In genomic region chr12:132117558-132117875, GRCh38 we compare ENCODE assay signal across 1 cellular context.
TF ChIP-seq lines count a peak whose summit lies in the region.

No MANE protein-coding gene starts in this region.

TF ChIP-seq in K562, 482 proteins besides CTCF, POLR2A, EP300 and RAD21 (continues in another document):
- TF ChIP-seq CBX8 (IDR thresholded peaks at IDR 0.05; ENCODE audit: borderline replicate concordance, extremely low read depth, low read depth, low read length, poor library complexity, severe bottlenecking) (no peak), GTF2E2 (tag; IDR thresholded peaks at IDR 0.05) (no peak), SMAD2 (IDR thresholded peaks at IDR 0.05; ENCODE audit: low read depth, low read length) (no peak), ZBTB2 (IDR thresholded peaks at IDR 0.05) (no peak), EHMT2 (IDR thresholded peaks at IDR 0.05) (no peak), MYNN (IDR thresholded peaks at IDR 0.05) (no peak), MYNN (CRISPR knock-in tag; IDR thresholded peaks at IDR 0.05) (no peak), SAP30 (IDR thresholded peaks at IDR 0.05; ENCODE audit: borderline replicate concordance, insufficient read depth, low read depth, low read length, poor library complexity, severe bottlenecking) (no peak), PPARD (CRISPR knock-in tag; IDR thresholded peaks at IDR 0.05) (no peak), SMARCA4 (IDR thresholded peaks at IDR 0.05) (no peak), CHAMP1 (IDR thresholded peaks at IDR 0.05) (no peak), HMG20B (CRISPR knock-in tag; IDR thresholded peaks at IDR 0.05) (no peak), CHD2 (IDR thresholded peaks at IDR 0.05; ENCODE audit: low read depth, low read length) (peak; percentile 17; the same call in 1 of the 2 replicates), ARID2 (IDR thresholded peaks at IDR 0.05) (no peak), ZNF507 (tag; conservative IDR thresholded peaks at IDR 0.05) (no peak), FOS (IDR thresholded peaks at IDR 0.05; ENCODE audit: extremely low read depth, insufficient read length) (peak; percentile 49), HDGF (IDR thresholded peaks at IDR 0.05) (no peak), NCOA4 (IDR thresholded peaks at IDR 0.05; ENCODE audit: partially characterized antibody) (no peak), ILF3 (IDR thresholded peaks at IDR 0.05; ENCODE audit: borderline replicate concordance) (no peak), USF1 (CRISPR knock-in tag; IDR thresholded peaks at IDR 0.05) (no peak), POLR2G (IDR thresholded peaks at IDR 0.05; ENCODE audit: low read depth, low read length) (peak; percentile 26; the same call in 1 of the 2 replicates), C11orf30 (IDR thresholded peaks at IDR 0.05; ENCODE audit: low read depth) (no peak), BRF2 (IDR thresholded peaks at IDR 0.05; ENCODE audit: borderline replicate concordance, insufficient read depth, insufficient read length) (no peak), TRIM24 (IDR thresholded peaks at IDR 0.05) (no peak), ZNF316 (IDR thresholded peaks at IDR 0.05) (no peak), TSC22D4 (tag; IDR thresholded peaks at IDR 0.05) (no peak), MBD2 (IDR thresholded peaks at IDR 0.05; ENCODE audit: borderline replicate concordance, low read depth) (peak; percentile 62; the same call in 1 of the 2 replicates), E2F3 (CRISPR knock-in tag; IDR thresholded peaks at IDR 0.05) (no peak), ZNF586 (CRISPR knock-in tag; conservative IDR thresholded peaks at IDR 0.05) (no peak), ZNF75A (CRISPR knock-in tag; IDR thresholded peaks at IDR 0.05) (no peak), MAX (CRISPR knock-in tag; IDR thresholded peaks at IDR 0.05) (no peak), NFYB (IDR thresholded peaks at IDR 0.05; ENCODE audit: extremely low read depth, insufficient read length) (peak; percentile 65), BDP1 (IDR thresholded peaks at IDR 0.05; ENCODE audit: insufficient read depth, insufficient read length) (no peak), ASH1L (IDR thresholded peaks at IDR 0.05; ENCODE audit: borderline replicate concordance, low read depth, partially characterized antibody) (peak; percentile 79), HMBOX1 (IDR thresholded peaks at IDR 0.05) (no peak), STAT5B (CRISPR knock-in tag; IDR thresholded peaks at IDR 0.05) (no peak), GATAD2A (IDR thresholded peaks at IDR 0.05) (no peak), SMAD1 (IDR thresholded peaks at IDR 0.05; ENCODE audit: low read depth, low read length, partially characterized antibody) (no peak), NR3C1 (CRISPR knock-in tag; IDR thresholded peaks at IDR 0.05) (no peak)
- TF ChIP-seq, protein P1, sequence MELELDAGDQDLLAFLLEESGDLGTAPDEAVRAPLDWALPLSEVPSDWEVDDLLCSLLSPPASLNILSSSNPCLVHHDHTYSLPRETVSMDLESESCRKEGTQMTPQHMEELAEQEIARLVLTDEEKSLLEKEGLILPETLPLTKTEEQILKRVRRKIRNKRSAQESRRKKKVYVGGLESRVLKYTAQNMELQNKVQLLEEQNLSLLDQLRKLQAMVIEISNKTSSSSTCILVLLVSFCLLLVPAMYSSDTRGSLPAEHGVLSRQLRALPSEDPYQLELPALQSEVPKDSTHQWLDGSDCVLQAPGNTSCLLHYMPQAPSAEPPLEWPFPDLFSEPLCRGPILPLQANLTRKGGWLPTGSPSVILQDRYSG (tag; conservative IDR thresholded peaks at IDR 0.05; ENCODE audit: low read depth), result no peak
- TF ChIP-seq, protein P2, sequence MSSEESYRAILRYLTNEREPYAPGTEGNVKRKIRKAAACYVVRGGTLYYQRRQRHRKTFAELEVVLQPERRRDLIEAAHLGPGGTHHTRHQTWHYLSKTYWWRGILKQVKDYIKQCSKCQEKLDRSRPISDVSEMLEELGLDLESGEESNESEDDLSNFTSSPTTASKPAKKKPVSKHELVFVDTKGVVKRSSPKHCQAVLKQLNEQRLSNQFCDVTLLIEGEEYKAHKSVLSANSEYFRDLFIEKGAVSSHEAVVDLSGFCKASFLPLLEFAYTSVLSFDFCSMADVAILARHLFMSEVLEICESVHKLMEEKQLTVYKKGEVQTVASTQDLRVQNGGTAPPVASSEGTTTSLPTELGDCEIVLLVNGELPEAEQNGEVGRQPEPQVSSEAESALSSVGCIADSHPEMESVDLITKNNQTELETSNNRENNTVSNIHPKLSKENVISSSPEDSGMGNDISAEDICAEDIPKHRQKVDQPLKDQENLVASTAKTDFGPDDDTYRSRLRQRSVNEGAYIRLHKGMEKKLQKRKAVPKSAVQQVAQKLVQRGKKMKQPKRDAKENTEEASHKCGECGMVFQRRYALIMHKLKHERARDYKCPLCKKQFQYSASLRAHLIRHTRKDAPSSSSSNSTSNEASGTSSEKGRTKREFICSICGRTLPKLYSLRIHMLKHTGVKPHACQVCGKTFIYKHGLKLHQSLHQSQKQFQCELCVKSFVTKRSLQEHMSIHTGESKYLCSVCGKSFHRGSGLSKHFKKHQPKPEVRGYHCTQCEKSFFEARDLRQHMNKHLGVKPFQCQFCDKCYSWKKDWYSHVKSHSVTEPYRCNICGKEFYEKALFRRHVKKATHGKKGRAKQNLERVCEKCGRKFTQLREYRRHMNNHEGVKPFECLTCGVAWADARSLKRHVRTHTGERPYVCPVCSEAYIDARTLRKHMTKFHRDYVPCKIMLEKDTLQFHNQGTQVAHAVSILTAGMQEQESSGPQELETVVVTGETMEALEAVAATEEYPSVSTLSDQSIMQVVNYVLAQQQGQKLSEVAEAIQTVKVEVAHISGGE (CRISPR knock-in tag; IDR thresholded peaks at IDR 0.05), result no peak
- TF ChIP-seq, protein P3, sequence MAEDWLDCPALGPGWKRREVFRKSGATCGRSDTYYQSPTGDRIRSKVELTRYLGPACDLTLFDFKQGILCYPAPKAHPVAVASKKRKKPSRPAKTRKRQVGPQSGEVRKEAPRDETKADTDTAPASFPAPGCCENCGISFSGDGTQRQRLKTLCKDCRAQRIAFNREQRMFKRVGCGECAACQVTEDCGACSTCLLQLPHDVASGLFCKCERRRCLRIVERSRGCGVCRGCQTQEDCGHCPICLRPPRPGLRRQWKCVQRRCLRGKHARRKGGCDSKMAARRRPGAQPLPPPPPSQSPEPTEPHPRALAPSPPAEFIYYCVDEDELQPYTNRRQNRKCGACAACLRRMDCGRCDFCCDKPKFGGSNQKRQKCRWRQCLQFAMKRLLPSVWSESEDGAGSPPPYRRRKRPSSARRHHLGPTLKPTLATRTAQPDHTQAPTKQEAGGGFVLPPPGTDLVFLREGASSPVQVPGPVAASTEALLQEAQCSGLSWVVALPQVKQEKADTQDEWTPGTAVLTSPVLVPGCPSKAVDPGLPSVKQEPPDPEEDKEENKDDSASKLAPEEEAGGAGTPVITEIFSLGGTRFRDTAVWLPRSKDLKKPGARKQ (CRISPR knock-in tag; IDR thresholded peaks at IDR 0.05), result no peak
